Comparison of ENCODE assay signal across 14 cellular contexts in genomic region chr7:148711191-148712102, GRCh38. TPM values are rescaled to one million over a fixed set of nuclear protein-coding genes. Genes with fewer than 3 reads are reported as not detected.
DNase-seq lines count a peak whose midpoint lies in the region; ATAC-seq and TF ChIP-seq lines count a peak whose summit lies in the region.
"Had no signal": no experiment of that assay in that cellular context is flagged by ENCODE, and none has a peak within 500 bp of the region (broad histone marks: within the 10 kb centered on the region; RNA-seq: fewer than 3 reads in every experiment).

No MANE protein-coding gene starts in this region.

- H4K20me1 ChIP-seq in BLaER1 = peaks cover 100% of the 10 kb centered on the region

- ATAC-seq in GM18502 (IDR thresholded peaks at IDR 0.05; ENCODE audit: poor library complexity, unreplicated experiment) (peak; percentile 58), HG03354 (IDR thresholded peaks at IDR 0.05; ENCODE audit: poor library complexity, severe bottlenecking, unreplicated experiment) (peak; percentile 57), omental fat pad (ENCODE audit: low FRiP score) (no peak)

- H3K27me3 ChIP-seq in BLaER1 (no peaks in the 10 kb centered on the region), MG63 (no peaks in the 10 kb centered on the region)

- TF ChIP-seq CTCF in osteocyte (IDR thresholded peaks at IDR 0.05) = no peak
- no peak for TF ChIP-seq CTCF in omental fat pad (IDR thresholded peaks at IDR 0.05)

- no peak overlapping the region for H3K4me3 ChIP-seq in BLaER1
- H3K4me3 ChIP-seq in MG63 = no peak overlapping the region

- peaks cover 2% of the 10 kb centered on the region for H3K9me3 Mint-ChIP-seq in activated T-helper 1 cell treated with anti-CD3 and anti-CD28 coated beads, Interleukin-12 subunit alpha, Interleukin-12 subunit beta, Interleukin-2, Interleukin-4 antibody, amounts not matched to agents 30 ng/mL and 10 ng/mL and 1 ng/mL, durations not matched to agents 14 hours and 24 hours and 36 hours
- H3K9me3 Mint-ChIP-seq in osteocyte (ENCODE audit: unreplicated experiment) = no peaks in the 10 kb centered on the region

- H3K36me3 ChIP-seq in BLaER1 (peaks cover 27% of the 10 kb centered on the region), MG63 (no peaks in the 10 kb centered on the region)

- peaks cover 14% of the 10 kb centered on the region for H3K36me3 Mint-ChIP-seq in activated T-helper 1 cell treated with anti-CD3 and anti-CD28 coated beads, Interleukin-12 subunit alpha, Interleukin-12 subunit beta, Interleukin-2, Interleukin-4 antibody, amounts not matched to agents 30 ng/mL and 10 ng/mL and 1 ng/mL, durations not matched to agents 14 hours and 24 hours and 36 hours (ENCODE audit: low read depth)
- H3K36me3 Mint-ChIP-seq in osteocyte (ENCODE audit: unreplicated experiment) = peaks cover 3% of the 10 kb centered on the region

- H3K4me2 ChIP-seq in BLaER1 = 0 out of 2 replicates have a peak overlapping the region, but pooled peaks have one; percentile 10

- peaks cover 53% of the 10 kb centered on the region for H3K4me1 ChIP-seq in BLaER1

- peaks cover 63% of the 10 kb centered on the region for H3K4me1 Mint-ChIP-seq in activated T-helper 1 cell treated with anti-CD3 and anti-CD28 coated beads, Interleukin-12 subunit alpha, Interleukin-12 subunit beta, Interleukin-2, Interleukin-4 antibody, amounts not matched to agents 30 ng/mL and 10 ng/mL and 1 ng/mL, durations not matched to agents 14 hours and 24 hours and 36 hours (ENCODE audit: low read depth)
- peaks cover 45% of the 10 kb centered on the region for H3K4me1 Mint-ChIP-seq in osteocyte (ENCODE audit: unreplicated experiment)

- H3K27ac Mint-ChIP-seq in activated T-helper 1 cell treated with anti-CD3 and anti-CD28 coated beads, Interleukin-12 subunit alpha, Interleukin-12 subunit beta, Interleukin-2, Interleukin-4 antibody, amounts not matched to agents 30 ng/mL and 10 ng/mL and 1 ng/mL, durations not matched to agents 14 hours and 24 hours and 36 hours = peak overlapping the region; percentile 69
- H3K27ac Mint-ChIP-seq in osteocyte (ENCODE audit: unreplicated experiment) = no peak overlapping the region

- no peak overlapping the region for H3K9ac ChIP-seq in BLaER1

- DNase-seq in activated T-helper 1 cell treated with anti-CD3 and anti-CD28 coated beads, Interleukin-12 subunit alpha, Interleukin-12 subunit beta, Interleukin-2, Interleukin-4 antibody, amounts not matched to agents 30 ng/mL and 10 ng/mL and 1 ng/mL, durations not matched to agents 14 hours and 24 hours and 36 hours (ENCODE audit: low spot score) = no peak
- no peak for DNase-seq in foreskin melanocyte
- DNase-seq in osteocyte (ENCODE audit: extremely low spot score, unreplicated experiment) = no peak
- DNase-seq in omental fat pad (ENCODE audit: low spot score) = no peak
- no peak for DNase-seq in MG63
- DNase-seq: C1 segment of cervical spinal cord; GDM1; H7; NCI-H226; stimulated activated CD4-positive, alpha-beta T cell treated with anti-CD3 and anti-CD28 coated beads, Interleukin-4, amount 100 ng/mL, for 24 hours had no signal

- no peak overlapping the region for H3K4me3 Mint-ChIP-seq in activated T-helper 1 cell treated with anti-CD3 and anti-CD28 coated beads, Interleukin-12 subunit alpha, Interleukin-12 subunit beta, Interleukin-2, Interleukin-4 antibody, amounts not matched to agents 30 ng/mL and 10 ng/mL and 1 ng/mL, durations not matched to agents 14 hours and 24 hours and 36 hours
- no peak overlapping the region for H3K4me3 Mint-ChIP-seq in osteocyte (ENCODE audit: unreplicated experiment)

- H3K9me3 ChIP-seq in BLaER1 (peaks cover 10% of the 10 kb centered on the region), MG63 (no peaks in the 10 kb centered on the region)

- intact Hi-C loops in activated T-helper 1 cell treated with anti-CD3 and anti-CD28 coated beads, Interleukin-12 subunit alpha, Interleukin-12 subunit beta, Interleukin-2, Interleukin-4 antibody, amounts not matched to agents 30 ng/mL and 10 ng/mL and 1 ng/mL, durations not matched to agents 14 hours and 24 hours and 36 hours (cut with micrococcal nuclease) = no loop called here

- no peaks in the 10 kb centered on the region for H3K27me3 Mint-ChIP-seq in activated T-helper 1 cell treated with anti-CD3 and anti-CD28 coated beads, Interleukin-12 subunit alpha, Interleukin-12 subunit beta, Interleukin-2, Interleukin-4 antibody, amounts not matched to agents 30 ng/mL and 10 ng/mL and 1 ng/mL, durations not matched to agents 14 hours and 24 hours and 36 hours (ENCODE audit: insufficient read depth)
- H3K27me3 Mint-ChIP-seq in osteocyte (ENCODE audit: unreplicated experiment) = no peaks in the 10 kb centered on the region

- no peak overlapping the region for H3K27ac ChIP-seq in BLaER1
- H3K27ac ChIP-seq: RWPE1 had no signal

RNA-seq across cellular contexts. Expression of gene CUL1, which starts 12.7 kb away (rescaled TPM):
- 79.3 and 81.3 TPM in 2 replicates for total RNA-seq in activated T-helper 1 cell treated with anti-CD3 and anti-CD28 coated beads, Interleukin-12 subunit alpha, Interleukin-12 subunit beta, Interleukin-2, Interleukin-4 antibody, amounts not matched to agents 30 ng/mL and 10 ng/mL and 1 ng/mL, durations not matched to agents 14 hours and 24 hours and 36 hours
- total RNA-seq in osteocyte = 45.6 and 46.8 TPM in 2 replicates
- total RNA-seq in omental fat pad = 10 to 100 TPM; 47.0 to 74.5 (median 55.7) TPM
- total RNA-seq in MG63 (2014; rRNA removed; shearing (Covaris generic); ENCODE audit: low replicate concordance) = 32.0 and 37.7 TPM in 2 replicates
